Comparison of ENCODE assay signal across 9 cellular contexts in the genomic region with DNA sequence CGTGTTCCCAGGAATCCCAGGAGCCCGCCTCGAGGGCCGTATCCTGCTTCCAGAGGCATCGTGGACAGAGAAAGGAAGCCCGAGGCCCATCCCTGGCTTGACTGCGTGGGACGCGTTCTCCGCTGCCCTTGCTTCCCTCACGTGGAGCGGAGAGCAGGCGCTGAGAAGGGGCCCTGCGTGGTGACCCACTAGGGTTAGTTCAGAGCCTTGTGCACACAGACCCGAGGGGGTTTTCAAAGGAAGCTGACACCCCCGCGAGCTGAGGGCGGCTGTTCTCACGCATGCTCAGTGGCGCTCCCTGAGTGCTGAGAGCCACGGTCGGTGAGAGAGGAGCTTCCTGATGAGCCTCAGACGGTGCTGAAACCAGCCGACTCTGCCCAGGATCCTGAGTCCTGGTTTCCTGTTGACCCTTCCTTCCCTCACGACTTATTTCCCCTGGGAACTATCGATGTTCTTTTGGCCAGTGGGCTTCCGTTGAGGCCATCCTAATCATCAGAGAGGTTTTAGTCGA. TPM values are rescaled to one million over a fixed set of nuclear protein-coding genes. Genes with fewer than 3 reads are reported as not detected.
A peak's percentile ranks its signal among the peaks of the same experiment; 100 is the strongest.
DNase-seq lines count a peak whose midpoint lies in the region; ATAC-seq and TF ChIP-seq lines count a peak whose summit lies in the region.
"Had no signal": no experiment of that assay in that cellular context is flagged by ENCODE, and none has a peak within 500 bp of the region (broad histone marks: within the 10 kb centered on the region; RNA-seq: fewer than 3 reads in every experiment).

No MANE protein-coding gene starts in this region.

- ATAC-seq in GM19395 (IDR thresholded peaks at IDR 0.05; ENCODE audit: unreplicated experiment) (peak; percentile 50), HG03280 (IDR thresholded peaks at IDR 0.05; ENCODE audit: unreplicated experiment) (peak; percentile 38), memory B cell (ENCODE audit: low read depth) (peak; percentile 57)

- peak overlapping the region; percentile 95 for H3K4me3 Mint-ChIP-seq in memory B cell
- H3K4me3 Mint-ChIP-seq: T-helper 1 cell treated with Interleukin-12 subunit alpha and Interleukin-12 subunit beta and Interleukin-4 antibody, amounts not matched to agents 30 μg/mL and 1 μg/mL, for 36 hours had no signal

- no peak overlapping the region for H3K27ac ChIP-seq in subcutaneous abdominal adipose tissue (ENCODE audit: low read depth, low read length)
- no peak overlapping the region for H3K27ac ChIP-seq in adrenal gland

- no peaks in the 10 kb centered on the region for H3K27me3 Mint-ChIP-seq in memory B cell

- intact Hi-C loops in adrenal gland (cut with DNase I), result no loop called here

- H3K9ac ChIP-seq in subcutaneous abdominal adipose tissue (ENCODE audit: low read length in 5 of 5), result peak overlapping the region in 1 of 5 donors; percentile 34

- peak overlapping the region; percentile 98 for H3K27ac Mint-ChIP-seq in memory B cell

- 65 to 79% (median 73%) methylated on average over 20 to 28 of the region's 28 CpGs for WGBS in adrenal gland, 4 donors

- peaks cover 2 to 34% (median 11%) of the 10 kb centered on the region in 5 donors for H3K4me1 ChIP-seq in subcutaneous abdominal adipose tissue (ENCODE audit: control insufficient read depth in 5 of 5, insufficient read depth in 5 of 5, low read length in 5 of 5)
- H3K4me1 ChIP-seq in adrenal gland (replicated peaks in 1 of 2), result no peaks in the 10 kb centered on the region

- H3K36me3 ChIP-seq in subcutaneous abdominal adipose tissue (ENCODE audit: control insufficient read depth in 5 of 5, insufficient read depth in 5 of 5, low read length in 5 of 5), result no peaks in the 10 kb centered on the region
- H3K36me3 ChIP-seq in adrenal gland (replicated peaks in 1 of 2), result no peaks in the 10 kb centered on the region

- H3K9me3 ChIP-seq in subcutaneous abdominal adipose tissue (ENCODE audit: control insufficient read depth in 5 of 5, low read length in 5 of 5) (no peaks in the 10 kb centered on the region), adrenal gland (replicated peaks in 1 of 3) (no peaks in the 10 kb centered on the region)

- peak; percentile 30 to 56 (median 40) for DNase-seq in activated CD8-positive, alpha-beta memory T cell treated with anti-CD3 and anti-CD28 coated beads for 48 hours (ENCODE audit: low read depth in 2 of 3, low spot score in 2 of 3)
- DNase-seq in memory B cell (ENCODE audit: low spot score in 2 of 2) (peak; percentile 84 to 93), adrenal gland (no peak), GF-D8 (lab: John Stamatoyannopoulos, UW) (no peak)

- H3K4me3 ChIP-seq in subcutaneous abdominal adipose tissue (ENCODE audit: low read depth in 1 of 5, low read length in 5 of 5), result peak overlapping the region in 3 of 5 donors; percentile 32 to 51 (median 49)
- H3K4me3 ChIP-seq in adrenal gland, result no peak overlapping the region

- TF ChIP-seq CTCF in adrenal gland (IDR thresholded peaks at IDR 0.05), result no peak

- H3K27me3 ChIP-seq in subcutaneous abdominal adipose tissue (ENCODE audit: control insufficient read depth in 5 of 5, insufficient read depth in 4 of 5, low read length in 5 of 5) (peaks cover 0 to 2% (median 0%) of the 10 kb centered on the region in 5 donors), adrenal gland (no peaks in the 10 kb centered on the region)

- TF ChIP-seq POLR2A in adrenal gland (IDR thresholded peaks at IDR 0.05), result no peak

- H3K9me3 Mint-ChIP-seq in memory B cell, result no peaks in the 10 kb centered on the region
- H3K9me3 Mint-ChIP-seq: T-helper 1 cell treated with Interleukin-12 subunit alpha and Interleukin-12 subunit beta and Interleukin-4 antibody, amounts not matched to agents 30 μg/mL and 1 μg/mL, for 36 hours had no signal

- peaks cover 1% of the 10 kb centered on the region for H3K36me3 Mint-ChIP-seq in memory B cell

- H3K4me1 Mint-ChIP-seq in memory B cell, result peaks cover 64% of the 10 kb centered on the region

RNA-seq across cellular contexts. Expression of gene CCR6, which starts 28.9 kb away (rescaled TPM):
- not detected for total RNA-seq in adrenal gland
- not detected for polyA plus RNA-seq in adrenal gland
- total RNA-seq: myocyte had no signal

Comparison
In these comparisons a context has a peak if more than half of its experiments do, and no peak if none do; other contexts are left out.
1. DNase-seq: peak in activated CD8-positive, alpha-beta memory T cell treated with anti-CD3 and anti-CD28 coated beads for 48 hours (3 of 3) and memory B cell (2 of 2); none in adrenal gland (0 of 7) and GF-D8 (single experiment).
2. H3K4me3 ChIP-seq: peak in subcutaneous abdominal adipose tissue (3 of 5); none in adrenal gland (0 of 4).
3. Peak in every context shown above with its lines, with median percentiles within 50 percentile points of each other: ATAC-seq.